ENCODE assay signal across 8 cellular contexts in genomic region chr17:73591278-73592078, GRCh38. TPM values are rescaled to one million over a fixed set of nuclear protein-coding genes. Genes with fewer than 3 reads are reported as not detected.
DNase-seq lines count a peak whose midpoint lies in the region; ATAC-seq and TF ChIP-seq lines count a peak whose summit lies in the region.

No MANE protein-coding gene starts in this region.

- peaks cover 0 to 6% of the 10 kb centered on the region in 2 donors for H3K4me1 ChIP-seq in right atrium auricular region

- H3K27ac Mint-ChIP-seq in natural killer cell treated with Interleukin-12 subunit alpha and Interleukin-12 subunit beta and Interleukin-15 and Interleukin-18, amount 100 ng/mL, for 72 hours = peak overlapping the region; percentile 37 to 69

- H3K27me3 Mint-ChIP-seq in natural killer cell treated with Interleukin-12 subunit alpha and Interleukin-12 subunit beta and Interleukin-15 and Interleukin-18, amount 100 ng/mL, for 72 hours = peaks cover 29 to 36% of the 10 kb centered on the region in 2 donors

- peaks cover 4% of the 10 kb centered on the region for H3K36me3 Mint-ChIP-seq in natural killer cell treated with Interleukin-12 subunit alpha and Interleukin-12 subunit beta and Interleukin-15 and Interleukin-18, amount 100 ng/mL, for 72 hours

- H3K27me3 ChIP-seq in right atrium auricular region = no peaks in the 10 kb centered on the region

- DNase-seq in GM19238 (ENCODE audit: insufficient read length, low spot score) (peak; percentile 47), epidermal melanocyte (ENCODE audit: insufficient read length, low spot score) (no peak), right atrium auricular region (ENCODE audit: low spot score) (no peak), NCI-H2227 treated with DMSO at 0.1 percent for 48 hours (lab: John Stamatoyannopoulos, UW) (no peak), GF-D8 (lab: John Stamatoyannopoulos, UW) (no peak)
- peak; percentile 20 for DNase-seq in activated CD4-positive, alpha-beta T cell treated with anti-CD3 and anti-CD28 coated beads for 1 hour
- no peak for DNase-seq in natural killer cell treated with Interleukin-12 subunit alpha and Interleukin-12 subunit beta and Interleukin-15 and Interleukin-18, amount 100 ng/mL, for 72 hours (ENCODE audit: low spot score)

- peaks cover 23 to 25% of the 10 kb centered on the region in 2 donors for H3K4me1 Mint-ChIP-seq in natural killer cell treated with Interleukin-12 subunit alpha and Interleukin-12 subunit beta and Interleukin-15 and Interleukin-18, amount 100 ng/mL, for 72 hours (ENCODE audit: low read depth in 2 of 2)

- no peak overlapping the region for H3K4me3 ChIP-seq in right atrium auricular region

- no peak for TF ChIP-seq CTCF in right atrium auricular region (IDR thresholded peaks at IDR 0.05)

- peak overlapping the region; percentile 72 for H3K4me3 Mint-ChIP-seq in natural killer cell treated with Interleukin-12 subunit alpha and Interleukin-12 subunit beta and Interleukin-15 and Interleukin-18, amount 100 ng/mL, for 72 hours

- no peaks in the 10 kb centered on the region for H3K9me3 ChIP-seq in right atrium auricular region

- H3K27ac ChIP-seq in right atrium auricular region = no peak overlapping the region

- H3K9me3 Mint-ChIP-seq in natural killer cell treated with Interleukin-12 subunit alpha and Interleukin-12 subunit beta and Interleukin-15 and Interleukin-18, amount 100 ng/mL, for 72 hours = no peaks in the 10 kb centered on the region

- peak; percentile 74 for ATAC-seq in HG03066 (IDR thresholded peaks at IDR 0.05; ENCODE audit: low read depth, unreplicated experiment)
- peak; percentile 63 to 72 for ATAC-seq in natural killer cell treated with Interleukin-12 subunit alpha and Interleukin-12 subunit beta and Interleukin-15 and Interleukin-18, amount 100 ng/mL, for 72 hours

- no peaks in the 10 kb centered on the region for H3K36me3 ChIP-seq in right atrium auricular region

RNA-seq across cellular contexts. Expression of gene SDK2, which starts 52.8 kb away (rescaled TPM):
- under 1 TPM; 0.08 to 0.14 TPM for total RNA-seq in natural killer cell treated with Interleukin-12 subunit alpha and Interleukin-12 subunit beta and Interleukin-15 and Interleukin-18, amount 100 ng/mL, for 72 hours
- 1 to 10 TPM; 1.5 to 5.6 TPM for total RNA-seq in right atrium auricular region

Comparison
In these comparisons a context has a peak if more than half of its experiments do, and no peak if none do; other contexts are left out.
1. DNase-seq: peak in GM19238 (single experiment) and activated CD4-positive, alpha-beta T cell treated with anti-CD3 and anti-CD28 coated beads for 1 hour (single experiment); none in natural killer cell treated with Interleukin-12 subunit alpha and Interleukin-12 subunit beta and Interleukin-15 and Interleukin-18, amount 100 ng/mL, for 72 hours (single experiment), epidermal melanocyte (single experiment), right atrium auricular region (single experiment), NCI-H2227 treated with DMSO at 0.1 percent for 48 hours (single experiment) and GF-D8 (single experiment).